In genomic region chr12:13182881-13183280, GRCh38 we compare ENCODE assay signal across 28 cellular contexts.
"Had no signal": no experiment of that assay in that cellular context is flagged by ENCODE, and none has a peak within 500 bp of the region (broad histone marks: within the 10 kb centered on the region; RNA-seq: fewer than 3 reads in every experiment).

No MANE protein-coding gene starts in this region.

- ATAC-seq: body of pancreas; effector memory CD8-positive, alpha-beta T cell; esophagus mucosa; heart right ventricle; natural killer cell treated with Interleukin-12 subunit alpha and Interleukin-12 subunit beta and Interleukin-15 and Interleukin-18, amount 100 ng/mL, for 72 hours; sciatic nerve; stimulated activated naive CD8-positive, alpha-beta T cell treated with anti-CD3 and anti-CD28 coated beads, Interleukin-15, Interleukin-2, amounts not matched to agents 100 U/mL and 50 U/mL, for 24 hours had no signal

- DNase-seq: activated CD4-positive, alpha-beta memory T cell treated with anti-CD3 and anti-CD28 coated beads, Interleukin-2, amount 10 ng/mL, durations not matched to agents 7 days and 5 days; activated CD4-positive, alpha-beta T cell treated with anti-CD3 and anti-CD28 coated beads, Interleukin-2, amount 10 ng/mL, durations not matched to agents 7 days and 5 days; activated CD4-positive, CD25-positive, alpha-beta regulatory T cell treated with anti-CD3 and anti-CD28 coated beads, Interleukin-2, amount 50 U/mL, for 72 hours; activated effector memory CD4-positive, alpha-beta T cell treated with anti-CD3 and anti-CD28 coated beads, Interleukin-2, amount 50 U/mL, for 16 hours; activated naive CD4-positive, alpha-beta T cell treated with anti-CD3 and anti-CD28 coated beads for 36 hours; activated naive CD8-positive, alpha-beta T cell treated with anti-CD3 and anti-CD28 coated beads for 36 hours; adrenal gland; aorta; body of pancreas; dorsolateral prefrontal cortex; effector memory CD8-positive, alpha-beta T cell; foreskin melanocyte; heart right ventricle; left ventricle myocardium inferior; mucosa of descending colon; ovary; stimulated activated CD4-positive, alpha-beta T cell treated with anti-CD3 and anti-CD28 coated beads, Interleukin-12 subunit alpha, Interleukin-12 subunit beta, amount 100 ng/mL, for 4 hours; stimulated activated CD4-positive, alpha-beta T cell treated with anti-CD3 and anti-CD28 coated beads, Interleukin-4, amount 100 ng/mL, for 1 hour; stimulated activated naive CD8-positive, alpha-beta T cell treated with anti-CD3 and anti-CD28 coated beads, Interleukin-15, Interleukin-2, amounts not matched to agents 100 U/mL and 50 U/mL, for 24 hours; T-helper 2 cell; testis had no signal

- H3K9me3 Mint-ChIP-seq: activated CD4-positive, alpha-beta memory T cell treated with anti-CD3 and anti-CD28 coated beads, Interleukin-2, amount 10 ng/mL, durations not matched to agents 7 days and 5 days; activated CD4-positive, alpha-beta T cell treated with anti-CD3 and anti-CD28 coated beads, Interleukin-2, amount 10 ng/mL, durations not matched to agents 7 days and 5 days; activated naive CD4-positive, alpha-beta T cell treated with anti-CD3 and anti-CD28 coated beads for 36 hours; activated naive CD8-positive, alpha-beta T cell treated with anti-CD3 and anti-CD28 coated beads for 36 hours; activated T-helper 1 cell treated with anti-CD3 and anti-CD28 coated beads, Interleukin-12 subunit alpha, Interleukin-12 subunit beta, Interleukin-2, Interleukin-4 antibody, amounts not matched to agents 30 ng/mL and 10 ng/mL and 1 ng/mL, durations not matched to agents 14 hours and 24 hours and 36 hours; effector memory CD8-positive, alpha-beta T cell; natural killer cell treated with Interleukin-12 subunit alpha and Interleukin-12 subunit beta and Interleukin-15 and Interleukin-18, amount 100 ng/mL, for 72 hours had no signal

- H3K27me3 ChIP-seq: adrenal gland, body of pancreas, dorsolateral prefrontal cortex, ovary, testis had no signal

- H3K27ac Mint-ChIP-seq: activated CD4-positive, alpha-beta T cell treated with anti-CD3 and anti-CD28 coated beads, Interleukin-2, amount 10 ng/mL, durations not matched to agents 7 days and 5 days; activated naive CD4-positive, alpha-beta T cell treated with anti-CD3 and anti-CD28 coated beads for 36 hours; activated naive CD8-positive, alpha-beta T cell treated with anti-CD3 and anti-CD28 coated beads for 36 hours; activated T-helper 1 cell treated with anti-CD3 and anti-CD28 coated beads, Interleukin-12 subunit alpha, Interleukin-12 subunit beta, Interleukin-2, Interleukin-4 antibody, amounts not matched to agents 30 ng/mL and 10 ng/mL and 1 ng/mL, durations not matched to agents 14 hours and 24 hours and 36 hours; effector memory CD8-positive, alpha-beta T cell; natural killer cell treated with Interleukin-12 subunit alpha and Interleukin-12 subunit beta and Interleukin-15 and Interleukin-18, amount 100 ng/mL, for 72 hours; progenitor cell of endocrine pancreas had no signal

- H3K9me3 ChIP-seq: adrenal gland, body of pancreas, heart right ventricle, left ventricle myocardium inferior, mucosa of descending colon, ovary, testis had no signal

- H3K27ac ChIP-seq: adrenal gland, body of pancreas, dorsolateral prefrontal cortex, heart right ventricle, left ventricle myocardium inferior, ovary, skin epidermis, testis had no signal

- H3K36me3 ChIP-seq: adrenal gland, heart right ventricle, left ventricle myocardium inferior, ovary had no signal

- H3K36me3 Mint-ChIP-seq: activated naive CD8-positive, alpha-beta T cell treated with anti-CD3 and anti-CD28 coated beads for 36 hours; natural killer cell treated with Interleukin-12 subunit alpha and Interleukin-12 subunit beta and Interleukin-15 and Interleukin-18, amount 100 ng/mL, for 72 hours had no signal

- H3K4me3 ChIP-seq: adrenal gland, body of pancreas, dorsolateral prefrontal cortex, heart right ventricle, left ventricle myocardium inferior, lung, mucosa of descending colon, ovary, skin epidermis, testis had no signal

- H3K4me3 Mint-ChIP-seq: activated CD4-positive, alpha-beta memory T cell treated with anti-CD3 and anti-CD28 coated beads, Interleukin-2, amount 10 ng/mL, durations not matched to agents 7 days and 5 days; activated CD4-positive, alpha-beta T cell treated with anti-CD3 and anti-CD28 coated beads, Interleukin-2, amount 10 ng/mL, durations not matched to agents 7 days and 5 days; activated naive CD4-positive, alpha-beta T cell treated with anti-CD3 and anti-CD28 coated beads for 36 hours; activated naive CD8-positive, alpha-beta T cell treated with anti-CD3 and anti-CD28 coated beads for 36 hours; activated T-helper 1 cell treated with anti-CD3 and anti-CD28 coated beads, Interleukin-12 subunit alpha, Interleukin-12 subunit beta, Interleukin-2, Interleukin-4 antibody, amounts not matched to agents 30 ng/mL and 10 ng/mL and 1 ng/mL, durations not matched to agents 14 hours and 24 hours and 36 hours; effector memory CD8-positive, alpha-beta T cell; natural killer cell treated with Interleukin-12 subunit alpha and Interleukin-12 subunit beta and Interleukin-15 and Interleukin-18, amount 100 ng/mL, for 72 hours had no signal
